Comparison of ENCODE assay signal across 8 cellular contexts in genomic region chr12:2682301-2683282, GRCh38.
DNase-seq lines count a peak whose midpoint lies in the region; ATAC-seq, FAIRE-seq and TF ChIP-seq lines count a peak whose summit lies in the region.

No MANE protein-coding gene starts in this region.

- FAIRE-seq in HTR-8/SVneo (lab: Jason Lieb, UNC) = peak; percentile 91

- peak in 5 of 7 experiments; percentile 26 to 64 (median 52) for TF ChIP-seq CTCF in body of pancreas (IDR thresholded peaks at IDR 0.05)

- no peak for ATAC-seq in body of pancreas
- ATAC-seq in GM21576 (IDR thresholded peaks at IDR 0.05; ENCODE audit: unreplicated experiment) = no peak
- ATAC-seq in GM21381 (IDR thresholded peaks at IDR 0.05; ENCODE audit: unreplicated experiment) = no peak

- peak; percentile 66 for DNase-seq in DMS 273 (lab: John Stamatoyannopoulos, UW; ENCODE audit: unreplicated experiment)
- DNase-seq in HTR-8/SVneo (ENCODE audit: insufficient read length, low spot score) = peak; percentile 66
- DNase-seq in SJCRH30 = peak; percentile 41 to 54
- DNase-seq in body of pancreas = peak in 2 of 4 donors; percentile 30 to 47
- peak; percentile 43 for DNase-seq in kidney tubule cell (ENCODE audit: low spot score)
- no peak for DNase-seq in posterior vena cava (ENCODE audit: low spot score)

- H3K27ac ChIP-seq in SJCRH30 (no peak overlapping the region), body of pancreas (no peak overlapping the region)

- H3K36me3 ChIP-seq in SJCRH30 (no peaks in the 10 kb centered on the region), body of pancreas (replicated peaks in 1 of 2; ENCODE audit: insufficient read depth in 1 of 2, low read depth in 2 of 2) (no peaks in the 10 kb centered on the region)

- TF ChIP-seq POLR2A in body of pancreas (IDR thresholded peaks at IDR 0.05) = no peak

- WGBS in body of pancreas, 2 donors = 55 to 76% methylated on average over 6 to 12 of the region's 12 CpGs

- intact Hi-C loops in body of pancreas (cut with DNase I) (loop anchor here (10.0 kb wide), 1 partner anchor 102 kb away; no protein-coding TSS in a partner anchor), posterior vena cava (cut with DNase I) (no loop called here)

- H3K27me3 ChIP-seq in SJCRH30 (peaks cover 37% of the 10 kb centered on the region), body of pancreas (no peaks in the 10 kb centered on the region)

- H3K4me3 ChIP-seq in SJCRH30 (no peak overlapping the region), body of pancreas (no peak overlapping the region)

- H3K4me1 ChIP-seq in SJCRH30 (no peaks in the 10 kb centered on the region), body of pancreas (no peaks in the 10 kb centered on the region)

- H3K9me3 ChIP-seq in SJCRH30 (replicated peaks) = no peaks in the 10 kb centered on the region
- H3K9me3 ChIP-seq in body of pancreas = no peaks in the 10 kb centered on the region
